Comparison of ENCODE assay signal across 8 cellular contexts in the genomic region with DNA sequence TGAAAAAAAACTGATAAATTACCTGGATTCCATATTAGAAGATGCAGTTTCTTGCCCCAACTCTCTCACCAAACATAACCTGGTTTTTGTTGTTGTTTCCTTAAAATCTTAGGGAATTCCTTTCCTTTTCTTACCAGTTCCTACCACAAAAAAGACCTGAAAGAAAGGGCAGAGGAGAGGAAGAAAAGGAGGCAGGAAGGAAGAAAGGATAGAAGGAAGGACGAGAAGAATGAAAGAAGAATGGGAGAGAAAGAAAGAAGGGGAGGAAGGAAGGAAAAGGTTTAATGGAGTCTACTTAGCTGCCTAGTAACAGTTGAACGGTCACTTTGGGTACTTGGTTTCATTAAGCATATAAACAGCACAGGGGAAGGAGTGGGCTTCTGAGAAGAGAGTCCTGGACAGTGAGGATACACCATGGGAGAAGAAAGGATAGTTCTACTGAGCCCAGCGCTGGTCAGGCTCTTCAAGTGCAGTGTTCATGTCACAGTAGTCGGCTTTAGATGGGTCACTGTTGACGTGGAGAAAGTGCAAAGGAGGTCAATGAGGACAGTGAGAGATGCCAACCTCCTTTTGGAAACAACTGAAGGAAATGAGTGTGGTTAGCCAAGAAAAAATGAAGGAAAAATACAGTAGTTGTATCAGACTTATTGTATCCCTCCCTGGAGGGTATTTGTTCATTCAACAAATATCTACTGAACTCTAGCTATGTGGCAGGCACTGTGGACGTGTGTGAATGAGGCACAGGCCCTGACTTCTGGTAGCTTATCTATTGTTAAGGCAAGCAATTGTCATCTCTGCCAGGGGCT. TPM values are rescaled to one million over a fixed set of nuclear protein-coding genes. Genes with fewer than 3 reads are reported as not detected.
A peak's percentile ranks its signal among the peaks of the same experiment; 100 is the strongest.
DNase-seq lines count a peak whose midpoint lies in the region; ATAC-seq and TF ChIP-seq lines count a peak whose summit lies in the region.

No MANE protein-coding gene starts in this region.

- ATAC-seq in CD4-positive, CD25-positive, alpha-beta regulatory T cell (ENCODE audit: low read depth in 2 of 2) = no peak
- no peak for ATAC-seq in GM19463 (IDR thresholded peaks at IDR 0.05; ENCODE audit: unreplicated experiment)
- no peak for ATAC-seq in HG02610 (IDR thresholded peaks at IDR 0.05; ENCODE audit: unreplicated experiment)
- no peak for ATAC-seq in GM21529 (IDR thresholded peaks at IDR 0.05; ENCODE audit: unreplicated experiment)

- no peak for TF ChIP-seq POLR2A in NB4 (IDR thresholded peaks at IDR 0.05; ENCODE audit: extremely low read depth, insufficient read length)

- peak overlapping the region; percentile 86 to 93 (median 89) for H3K4me3 Mint-ChIP-seq in CD4-positive, CD25-positive, alpha-beta regulatory T cell
- H3K4me3 Mint-ChIP-seq in nephron progenitor cell = peak overlapping the region; percentile 77

- TF ChIP-seq CTCF in NB4 (IDR thresholded peaks at IDR 0.05; ENCODE audit: low read depth, low read length) = no peak
- no peak for TF ChIP-seq CTCF in nephron progenitor cell (IDR thresholded peaks at IDR 0.05)

- peak overlapping the region; percentile 52 to 97 (median 96) for H3K27ac Mint-ChIP-seq in CD4-positive, CD25-positive, alpha-beta regulatory T cell
- peak overlapping the region; percentile 21 for H3K27ac Mint-ChIP-seq in nephron progenitor cell

- H3K4me1 Mint-ChIP-seq in CD4-positive, CD25-positive, alpha-beta regulatory T cell = peaks cover 26 to 36% (median 29%) of the 10 kb centered on the region in 4 donors
- peaks cover 57% of the 10 kb centered on the region for H3K4me1 Mint-ChIP-seq in nephron progenitor cell

- H3K27me3 Mint-ChIP-seq in CD4-positive, CD25-positive, alpha-beta regulatory T cell = peaks cover 14% of the 10 kb centered on the region
- H3K27me3 Mint-ChIP-seq in nephron progenitor cell (ENCODE audit: low read depth, poor library complexity) = peaks cover 20% of the 10 kb centered on the region

- peak overlapping the region; percentile 92 for H3K4me3 ChIP-seq in CD4-positive, CD25-positive, alpha-beta regulatory T cell (ENCODE audit: low read depth, low read length)
- H3K4me3 ChIP-seq in NB4 (ENCODE audit: low read depth, low read length) = peak overlapping the region; percentile 75

- peaks cover 4% of the 10 kb centered on the region for H3K27me3 ChIP-seq in CD4-positive, CD25-positive, alpha-beta regulatory T cell (ENCODE audit: control insufficient read depth, insufficient read depth, low read length)

- no peaks in the 10 kb centered on the region for H3K36me3 Mint-ChIP-seq in CD4-positive, CD25-positive, alpha-beta regulatory T cell
- no peaks in the 10 kb centered on the region for H3K36me3 Mint-ChIP-seq in nephron progenitor cell (ENCODE audit: low read depth)

- H3K9me3 Mint-ChIP-seq in CD4-positive, CD25-positive, alpha-beta regulatory T cell = no peaks in the 10 kb centered on the region
- H3K9me3 Mint-ChIP-seq in nephron progenitor cell = no peaks in the 10 kb centered on the region

- peak in 1 of 3 donors; percentile 8 for DNase-seq in CD4-positive, CD25-positive, alpha-beta regulatory T cell
- DNase-seq in NB4 (ENCODE audit: low read depth) (peak; percentile 11), dermis blood vessel endothelial cell (peak; percentile 59), nephron progenitor cell (no peak), NCI-H187 treated with DMSO at 0.1 percent for 48 hours (lab: John Stamatoyannopoulos, UW) (no peak)

- peak overlapping the region; percentile 75 for H3K27ac ChIP-seq in CD4-positive, CD25-positive, alpha-beta regulatory T cell (ENCODE audit: insufficient read depth, low read length, poor library complexity, severe bottlenecking)

- H3K4me1 ChIP-seq in CD4-positive, CD25-positive, alpha-beta regulatory T cell (ENCODE audit: control insufficient read depth, insufficient read depth, low read length, poor library complexity, severe bottlenecking) = peaks cover 33% of the 10 kb centered on the region

- H3K9me3 ChIP-seq in CD4-positive, CD25-positive, alpha-beta regulatory T cell (ENCODE audit: control insufficient read depth in 2 of 2, low read length in 2 of 2) = no peaks in the 10 kb centered on the region

- no peaks in the 10 kb centered on the region for H3K36me3 ChIP-seq in CD4-positive, CD25-positive, alpha-beta regulatory T cell (ENCODE audit: control insufficient read depth, insufficient read depth, low read length)

RNA-seq across cellular contexts. Expression of gene CHIC2, which starts 1.1 kb away (rescaled TPM):
- total RNA-seq in CD4-positive, CD25-positive, alpha-beta regulatory T cell = 49.9 TPM
- polyA plus RNA-seq in CD4-positive, CD25-positive, alpha-beta regulatory T cell = 10 to 100 TPM; 74.5 to 87.5 (median 80.4) TPM
- total RNA-seq in dermis blood vessel endothelial cell = 59.4 and 90.2 TPM in 2 replicates

RNA-seq across cellular contexts. Expression of gene GSX2, which starts 34.5 kb away (rescaled TPM):
- not detected for total RNA-seq in CD4-positive, CD25-positive, alpha-beta regulatory T cell
- polyA plus RNA-seq in CD4-positive, CD25-positive, alpha-beta regulatory T cell = not detected
- 0.33 TPM in 1 of 2 replicates, not detected in the other for total RNA-seq in dermis blood vessel endothelial cell

Comparison
In these comparisons a context has a peak if more than half of its experiments do, and no peak if none do; other contexts are left out.
1. DNase-seq: peak in NB4 (single experiment) and dermis blood vessel endothelial cell (single experiment); none in nephron progenitor cell (single experiment) and NCI-H187 treated with DMSO at 0.1 percent for 48 hours (single experiment).